Comparison of ENCODE assay signal across 18 cellular contexts in the genomic region with DNA sequence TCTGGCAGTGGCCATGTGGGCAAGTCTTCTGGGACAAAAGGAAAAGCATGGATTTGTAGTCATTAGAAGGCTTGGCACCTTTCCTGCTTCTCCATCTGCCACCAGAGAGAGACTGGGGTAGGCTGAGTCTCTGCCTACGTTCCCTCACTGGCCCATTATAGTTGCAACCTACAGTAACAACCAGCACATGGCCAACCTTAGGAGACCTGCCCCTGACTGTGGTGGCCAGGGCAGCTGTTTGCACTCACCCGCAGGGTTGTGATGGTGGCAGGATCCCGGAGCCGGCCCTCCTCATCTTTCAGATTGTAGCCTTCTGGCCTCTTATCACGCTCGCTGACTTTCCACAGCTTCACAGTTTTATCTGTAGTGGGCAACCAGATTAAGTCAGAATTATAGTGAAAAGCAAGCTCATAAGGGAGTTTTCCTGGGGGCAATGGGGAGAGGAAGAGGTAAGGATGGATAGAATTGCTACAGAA.
"Had no signal": no experiment of that assay in that cellular context is flagged by ENCODE, and none has a peak within 500 bp of the region (broad histone marks: within the 10 kb centered on the region; RNA-seq: fewer than 3 reads in every experiment).

No MANE protein-coding gene starts in this region.

- H3K9me3 ChIP-seq: left lung, psoas muscle, transverse colon, vagina had no signal

- ATAC-seq: activated CD8-positive, alpha-beta memory T cell treated with anti-CD3 and anti-CD28 coated beads, Interleukin-2, amount 10 ng/mL, durations not matched to agents 7 days and 5 days; activated T-helper 17 cell treated with anti-CD3 and anti-CD28 coated beads, Interleukin-2, amount 50 U/mL, for 72 hours; foreskin keratinocyte; left lung; psoas muscle; right cardiac atrium had no signal

- H3K36me3 ChIP-seq: left lung, transverse colon, vagina had no signal

- H3K4me3 ChIP-seq: left lung, psoas muscle, transverse colon, vagina had no signal

- H3K27ac ChIP-seq: foreskin keratinocyte, left lung, psoas muscle, transverse colon, vagina had no signal

- H3K27me3 ChIP-seq: foreskin keratinocyte, left lung, transverse colon, vagina had no signal

- H3K4me1 ChIP-seq: foreskin keratinocyte, left lung, psoas muscle, transverse colon, vagina had no signal

- DNase-seq: activated B cell treated with CpG ODN at 0.5 μM for 24 hours; activated CD4-positive, alpha-beta memory T cell treated with anti-CD3 and anti-CD28 coated beads, Interleukin-2, amount 10 ng/mL, durations not matched to agents 7 days and 5 days; activated CD4-positive, alpha-beta T cell treated with anti-CD3 and anti-CD28 coated beads for 4 hours; activated CD8-positive, alpha-beta memory T cell treated with anti-CD3 and anti-CD28 coated beads, Interleukin-2, amount 10 ng/mL, durations not matched to agents 7 days and 5 days; activated naive CD4-positive, alpha-beta T cell; activated naive CD8-positive, alpha-beta T cell treated with anti-CD3 and anti-CD28 coated beads for 36 hours; activated T-cell treated with anti-CD3 and anti-CD28 coated beads, Interleukin-2, amount 50 U/mL, for 1 hour; foreskin keratinocyte; nephron progenitor cell; nucleus accumbens; psoas muscle; right cardiac atrium; stimulated activated CD4-positive, alpha-beta T cell treated with anti-CD3 and anti-CD28 coated beads, Interleukin-2, amount 100 ng/mL, for 24 hours; stimulated activated naive CD4-positive, alpha-beta T cell treated with Interleukin-2 at 50 U/mL for 16 hours; transverse colon had no signal
